Comparison of ENCODE assay signal across 21 cellular contexts in genomic region chr10:44731271-44731670, GRCh38.
"Had no signal": no experiment of that assay in that cellular context is flagged by ENCODE, and none has a peak within 500 bp of the region (broad histone marks: within the 10 kb centered on the region; RNA-seq: fewer than 3 reads in every experiment).

No MANE protein-coding gene starts in this region.

- H3K36me3 Mint-ChIP-seq: activated CD4-positive, alpha-beta memory T cell treated with anti-CD3 and anti-CD28 coated beads for 36 hours; activated naive CD8-positive, alpha-beta T cell treated with anti-CD3 and anti-CD28 coated beads, Interleukin-2, amount 10 ng/mL, durations not matched to agents 7 days and 5 days had no signal

- H3K9me3 ChIP-seq: esophagus squamous epithelium, left lung, right lobe of liver, transverse colon had no signal

- H3K27me3 Mint-ChIP-seq: activated CD4-positive, alpha-beta memory T cell treated with anti-CD3 and anti-CD28 coated beads for 36 hours; activated naive CD8-positive, alpha-beta T cell treated with anti-CD3 and anti-CD28 coated beads, Interleukin-2, amount 10 ng/mL, durations not matched to agents 7 days and 5 days; T-helper 17 cell had no signal

- H3K27ac ChIP-seq: breast epithelium, coronary artery, esophagus squamous epithelium, left lung, right lobe of liver, skin epidermis, transverse colon had no signal

- DNase-seq: activated CD4-positive, alpha-beta memory T cell treated with anti-CD3 and anti-CD28 coated beads for 36 hours; activated CD4-positive, alpha-beta T cell treated with anti-CD3 and anti-CD28 coated beads for 4 hours; activated CD4-positive, CD25-positive, alpha-beta regulatory T cell; activated effector memory CD4-positive, alpha-beta T cell treated with Interleukin-2 at 50 U/mL for 16 hours; activated naive CD4-positive, alpha-beta T cell treated with anti-CD3 and anti-CD28 coated beads for 36 hours; activated naive CD8-positive, alpha-beta T cell treated with anti-CD3 and anti-CD28 coated beads, Interleukin-2, amount 10 ng/mL, durations not matched to agents 7 days and 5 days; activated T-cell treated with anti-CD3 and anti-CD28 coated beads, Interleukin-2, amount 50 U/mL, for 72 hours; amniotic stem cell; esophagus squamous epithelium; foreskin fibroblast; kidney glomerular epithelial cell; left lung; right lobe of liver; T-helper 17 cell; transverse colon had no signal

- H3K9me3 Mint-ChIP-seq: activated naive CD8-positive, alpha-beta T cell treated with anti-CD3 and anti-CD28 coated beads, Interleukin-2, amount 10 ng/mL, durations not matched to agents 7 days and 5 days had no signal

- H3K4me1 Mint-ChIP-seq: activated naive CD8-positive, alpha-beta T cell treated with anti-CD3 and anti-CD28 coated beads, Interleukin-2, amount 10 ng/mL, durations not matched to agents 7 days and 5 days; central memory CD8-positive, alpha-beta T cell; stimulated activated memory B cell treated with anti-CD40 and anti-IgM and Interleukin-4, amounts not matched to agents 10 μg/mL and 1 μg/mL and 100 μg/mL, for 72 hours; T-helper 17 cell had no signal

- H3K27me3 ChIP-seq: breast epithelium, esophagus squamous epithelium, left lung, right lobe of liver, transverse colon had no signal

- H3K4me1 ChIP-seq: breast epithelium, esophagus squamous epithelium, left lung, right lobe of liver, transverse colon had no signal

- H3K36me3 ChIP-seq: breast epithelium, esophagus squamous epithelium, left lung, right lobe of liver, transverse colon had no signal

- H3K4me3 ChIP-seq: breast epithelium, coronary artery, esophagus squamous epithelium, left lung, right lobe of liver, skin epidermis, transverse colon had no signal

- H3K27ac Mint-ChIP-seq: activated CD4-positive, alpha-beta memory T cell treated with anti-CD3 and anti-CD28 coated beads for 36 hours; activated naive CD4-positive, alpha-beta T cell treated with anti-CD3 and anti-CD28 coated beads for 36 hours; activated naive CD8-positive, alpha-beta T cell treated with anti-CD3 and anti-CD28 coated beads, Interleukin-2, amount 10 ng/mL, durations not matched to agents 7 days and 5 days; activated T-cell treated with anti-CD3 and anti-CD28 coated beads, Interleukin-2, amount 50 U/mL, for 72 hours; natural killer cell treated with Interleukin-12 subunit alpha and Interleukin-12 subunit beta and Interleukin-15 and Interleukin-18, amount 100 ng/mL, for 72 hours; stimulated activated memory B cell treated with anti-CD40 and anti-IgM and Interleukin-4, amounts not matched to agents 10 μg/mL and 1 μg/mL and 100 μg/mL, for 72 hours; T-helper 17 cell had no signal

- H3K4me3 Mint-ChIP-seq: activated CD4-positive, alpha-beta memory T cell treated with anti-CD3 and anti-CD28 coated beads for 36 hours; activated naive CD4-positive, alpha-beta T cell treated with anti-CD3 and anti-CD28 coated beads for 36 hours; activated naive CD8-positive, alpha-beta T cell treated with anti-CD3 and anti-CD28 coated beads, Interleukin-2, amount 10 ng/mL, durations not matched to agents 7 days and 5 days; activated T-cell treated with anti-CD3 and anti-CD28 coated beads, Interleukin-2, amount 50 U/mL, for 72 hours; central memory CD8-positive, alpha-beta T cell; natural killer cell treated with Interleukin-12 subunit alpha and Interleukin-12 subunit beta and Interleukin-15 and Interleukin-18, amount 100 ng/mL, for 72 hours; stimulated activated memory B cell treated with anti-CD40 and anti-IgM and Interleukin-4, amounts not matched to agents 10 μg/mL and 1 μg/mL and 100 μg/mL, for 72 hours; T-helper 17 cell had no signal
